In the genomic region with DNA sequence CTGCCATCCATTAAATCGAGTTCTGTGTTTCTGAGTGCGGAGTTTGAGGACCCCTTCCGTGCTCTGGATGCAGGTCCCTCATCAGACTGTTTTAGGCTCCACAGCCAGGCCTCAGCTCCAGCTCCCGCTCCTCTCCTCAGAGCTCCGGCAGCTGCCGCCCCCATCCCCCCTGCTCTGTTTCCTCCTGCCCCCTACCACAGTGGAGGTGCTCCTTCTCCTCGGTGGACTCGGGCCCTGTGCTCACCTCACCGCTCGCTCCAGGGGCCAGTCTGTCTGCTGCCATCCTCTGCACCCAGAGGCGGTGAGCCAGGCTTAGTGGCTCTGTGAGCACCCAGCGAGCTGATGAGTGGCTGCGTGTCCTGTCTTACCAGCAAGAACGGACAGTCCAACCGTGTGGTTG, we compare ENCODE assay signal across 1 cellular context.
TF ChIP-seq lines count a peak whose summit lies in the region.

No MANE protein-coding gene starts in this region.

TF ChIP-seq in SK-N-SH, 30 proteins besides CTCF, POLR2A, EP300 and RAD21:
- TF ChIP-seq CHD2 (IDR thresholded peaks at IDR 0.05; ENCODE audit: low read length, partially characterized antibody) (no peak), RXRA (IDR thresholded peaks at IDR 0.05; ENCODE audit: borderline replicate concordance, low read depth) (no peak), NRF1 (IDR thresholded peaks at IDR 0.05; ENCODE audit: low read depth, low read length) (no peak), FOXM1 (IDR thresholded peaks at IDR 0.05; ENCODE audit: low read depth) (no peak), SIN3A (IDR thresholded peaks at IDR 0.05; ENCODE audit: borderline replicate concordance, low read depth, low read length) (no peak), GATA2 (CRISPR knock-in tag; IDR thresholded peaks at IDR 0.05) (no peak; the same call in 1 of the 2 replicates), RFX5 (IDR thresholded peaks at IDR 0.05; ENCODE audit: low read length) (no peak), SMC3 (IDR thresholded peaks at IDR 0.05; ENCODE audit: low read depth, low read length) (no peak), FOXJ3 (CRISPR knock-in tag; IDR thresholded peaks at IDR 0.05) (no peak), JUND (IDR thresholded peaks at IDR 0.05) (no peak), FOSL2 (IDR thresholded peaks at IDR 0.05; ENCODE audit: borderline replicate concordance, low read depth) (no peak)
- TF ChIP-seq, protein P1, sequence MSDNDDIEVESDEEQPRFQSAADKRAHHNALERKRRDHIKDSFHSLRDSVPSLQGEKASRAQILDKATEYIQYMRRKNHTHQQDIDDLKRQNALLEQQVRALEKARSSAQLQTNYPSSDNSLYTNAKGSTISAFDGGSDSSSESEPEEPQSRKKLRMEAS (IDR thresholded peaks at IDR 0.05; ENCODE audit: low read depth): no peak
- TF ChIP-seq, protein P2, sequence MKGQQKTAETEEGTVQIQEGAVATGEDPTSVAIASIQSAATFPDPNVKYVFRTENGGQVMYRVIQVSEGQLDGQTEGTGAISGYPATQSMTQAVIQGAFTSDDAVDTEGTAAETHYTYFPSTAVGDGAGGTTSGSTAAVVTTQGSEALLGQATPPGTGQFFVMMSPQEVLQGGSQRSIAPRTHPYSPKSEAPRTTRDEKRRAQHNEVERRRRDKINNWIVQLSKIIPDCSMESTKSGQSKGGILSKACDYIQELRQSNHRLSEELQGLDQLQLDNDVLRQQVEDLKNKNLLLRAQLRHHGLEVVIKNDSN (IDR thresholded peaks at IDR 0.05; ENCODE audit: borderline replicate concordance, low read depth): no peak
- TF ChIP-seq, protein P3, sequence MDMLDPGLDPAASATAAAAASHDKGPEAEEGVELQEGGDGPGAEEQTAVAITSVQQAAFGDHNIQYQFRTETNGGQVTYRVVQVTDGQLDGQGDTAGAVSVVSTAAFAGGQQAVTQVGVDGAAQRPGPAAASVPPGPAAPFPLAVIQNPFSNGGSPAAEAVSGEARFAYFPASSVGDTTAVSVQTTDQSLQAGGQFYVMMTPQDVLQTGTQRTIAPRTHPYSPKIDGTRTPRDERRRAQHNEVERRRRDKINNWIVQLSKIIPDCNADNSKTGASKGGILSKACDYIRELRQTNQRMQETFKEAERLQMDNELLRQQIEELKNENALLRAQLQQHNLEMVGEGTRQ (IDR thresholded peaks at IDR 0.05; ENCODE audit: borderline replicate concordance, low read depth, low read length): no peak
